ENCODE assay signal across 8 cellular contexts in genomic region chr5:142769793-142770649, GRCh38. TPM values are rescaled to one million over a fixed set of nuclear protein-coding genes. Genes with fewer than 3 reads are reported as not detected.
DNase-seq lines count a peak whose midpoint lies in the region; ATAC-seq and TF ChIP-seq lines count a peak whose summit lies in the region.

A gene with protein sequence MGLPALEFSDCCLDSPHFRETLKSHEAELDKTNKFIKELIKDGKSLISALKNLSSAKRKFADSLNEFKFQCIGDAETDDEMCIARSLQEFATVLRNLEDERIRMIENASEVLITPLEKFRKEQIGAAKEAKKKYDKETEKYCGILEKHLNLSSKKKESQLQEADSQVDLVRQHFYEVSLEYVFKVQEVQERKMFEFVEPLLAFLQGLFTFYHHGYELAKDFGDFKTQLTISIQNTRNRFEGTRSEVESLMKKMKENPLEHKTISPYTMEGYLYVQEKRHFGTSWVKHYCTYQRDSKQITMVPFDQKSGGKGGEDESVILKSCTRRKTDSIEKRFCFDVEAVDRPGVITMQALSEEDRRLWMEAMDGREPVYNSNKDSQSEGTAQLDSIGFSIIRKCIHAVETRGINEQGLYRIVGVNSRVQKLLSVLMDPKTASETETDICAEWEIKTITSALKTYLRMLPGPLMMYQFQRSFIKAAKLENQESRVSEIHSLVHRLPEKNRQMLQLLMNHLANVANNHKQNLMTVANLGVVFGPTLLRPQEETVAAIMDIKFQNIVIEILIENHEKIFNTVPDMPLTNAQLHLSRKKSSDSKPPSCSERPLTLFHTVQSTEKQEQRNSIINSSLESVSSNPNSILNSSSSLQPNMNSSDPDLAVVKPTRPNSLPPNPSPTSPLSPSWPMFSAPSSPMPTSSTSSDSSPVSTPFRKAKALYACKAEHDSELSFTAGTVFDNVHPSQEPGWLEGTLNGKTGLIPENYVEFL (plus strand): TSS chr5:142770377. CDS start chr5:142770762, 385 bp downstream.

- H3K27me3 ChIP-seq in BE2C (0 out of 2 replicates have a peak, but pooled peaks cover 2% of the 10 kb centered on the region), kidney epithelial cell (ENCODE audit: control insufficient read depth, insufficient read depth, low read length) (no peaks in the 10 kb centered on the region)

- H3K4me1 ChIP-seq in BE2C: no peaks in the 10 kb centered on the region

- H3K27me3 Mint-ChIP-seq in chondrocyte (ENCODE audit: low read depth): no peaks in the 10 kb centered on the region

- TF ChIP-seq POLR2A in GM19099 (IDR thresholded peaks at IDR 0.05; ENCODE audit: extremely low read depth, insufficient read length, low read depth): peak; percentile 74

- H3K4me1 Mint-ChIP-seq in chondrocyte (ENCODE audit: low read depth): peaks cover 23% of the 10 kb centered on the region

- peak within 1 kb of the TSS; percentile 96 for H3K4me3 Mint-ChIP-seq in chondrocyte (ENCODE audit: unreplicated experiment)

- no peaks in the 10 kb centered on the region for H3K9me3 Mint-ChIP-seq in chondrocyte (ENCODE audit: low read depth)

- H3K9me3 ChIP-seq in BE2C: no peaks in the 10 kb centered on the region

- H3K27ac Mint-ChIP-seq in chondrocyte (ENCODE audit: unreplicated experiment): peak within 1 kb of the TSS; percentile 88

- peak within 1 kb of the TSS; percentile 89 for H3K4me3 ChIP-seq in BE2C (ENCODE audit: low read depth, low read length)
- peak within 1 kb of the TSS; percentile 82 for H3K4me3 ChIP-seq in kidney epithelial cell (ENCODE audit: low read depth, low read length)

- peak; percentile 99 for DNase-seq in BE2C
- peak; percentile 92 for DNase-seq in NCI-H460 (ENCODE audit: extremely low read depth, low read depth)
- DNase-seq in activated CD4-positive, alpha-beta T cell treated with anti-CD3 and anti-CD28 coated beads for 24 hours (ENCODE audit: low read depth in 2 of 2): peak; percentile 85 to 87
- peak; percentile 98 for DNase-seq in chondrocyte (ENCODE audit: low spot score)
- peak; percentile 82 for DNase-seq in kidney epithelial cell (ENCODE audit: low read depth)
- peak; percentile 90 for DNase-seq in stimulated activated CD4-positive, alpha-beta T cell treated with anti-CD3 and anti-CD28 coated beads, Interleukin-15, amount 100 ng/mL, for 48 hours (ENCODE audit: low read depth in 2 of 2)

- peak; percentile 99 for ATAC-seq in HG03432 (IDR thresholded peaks at IDR 0.05; ENCODE audit: unreplicated experiment)

- H3K36me3 Mint-ChIP-seq in chondrocyte (ENCODE audit: low read depth): no peaks in the 10 kb centered on the region

- H3K36me3 ChIP-seq in BE2C (no peaks in the 10 kb centered on the region), kidney epithelial cell (ENCODE audit: control insufficient read depth, insufficient read depth, low read length) (no peaks in the 10 kb centered on the region)

- TF ChIP-seq CTCF in BE2C (IDR thresholded peaks at IDR 0.05; ENCODE audit: low read depth, low read length) (peak; percentile 28), chondrocyte (IDR thresholded peaks at IDR 0.05) (peak; percentile 67), kidney epithelial cell (IDR thresholded peaks at IDR 0.05; ENCODE audit: insufficient read depth, low read length, poor library complexity, severe bottlenecking) (peak; percentile 26)

RNA-seq across cellular contexts. Expression of the gene that starts here (rescaled TPM):
- 4.3 TPM for polyA plus RNA-seq in BE2C (2012; ENCODE audit: insufficient read depth, insufficient read length, low read depth)
- 3.9 and 6.6 TPM in 2 replicates for total RNA-seq in NCI-H460 (2014; rRNA removed; shearing (Covaris generic))
- polyA plus RNA-seq in NCI-H460 (2014; cell fraction: nucleus; rRNA removed): 3.8 and 5.8 TPM in 2 replicates
- total RNA-seq in chondrocyte (6.0 to 16.7 TPM (median 16.4 TPM) in 3 replicates), kidney epithelial cell (4.5 and 8.6 TPM in 2 replicates)

Comparison
In these comparisons a context has a peak if more than half of its experiments do, and no peak if none do; other contexts are left out.
1. Peak in every context shown above with its lines: DNase-seq, ATAC-seq and H3K4me3 ChIP-seq.